ENCODE assay signal across 1 cellular context in the genomic region with DNA sequence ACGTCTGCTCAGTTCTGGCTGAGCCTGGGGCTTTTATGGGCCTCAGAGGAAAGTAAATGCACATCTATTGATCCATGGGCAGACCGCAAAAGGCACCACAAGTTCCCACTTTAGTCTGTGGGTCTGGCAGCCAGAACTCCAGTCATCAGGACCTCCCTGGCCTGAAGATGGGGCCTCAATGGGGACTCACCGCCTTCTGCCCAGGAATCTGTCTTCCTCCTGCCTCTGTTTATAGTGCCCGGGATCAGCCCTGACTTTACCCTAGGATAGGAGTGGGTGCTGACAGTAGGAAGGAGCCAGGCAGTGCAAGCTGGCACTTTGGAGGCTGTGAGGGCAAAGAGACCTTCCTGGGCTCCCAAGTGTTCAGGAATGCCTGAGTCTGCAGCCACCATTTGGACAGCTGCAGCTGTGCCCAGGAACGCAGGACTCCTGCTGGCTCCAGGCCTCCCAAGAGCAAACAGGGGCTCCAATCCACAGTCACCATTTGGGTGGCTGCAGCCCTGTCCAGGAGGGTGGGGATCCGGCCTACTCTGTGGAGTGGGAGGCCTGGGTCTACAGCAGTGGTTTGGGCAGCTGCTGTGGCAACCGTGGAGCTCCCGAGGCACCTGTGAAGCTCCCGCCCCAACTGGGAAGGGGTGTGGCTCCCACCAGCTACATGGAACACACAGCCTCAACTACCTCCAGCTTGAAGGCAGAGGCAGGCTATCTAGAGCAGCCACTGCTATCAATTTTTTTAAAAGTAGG.
TF ChIP-seq lines count a peak whose summit lies in the region.

No MANE protein-coding gene starts in this region.

TF ChIP-seq in H1, 55 proteins besides CTCF, POLR2A, EP300 and RAD21:
- TF ChIP-seq USF2 (IDR thresholded peaks at IDR 0.05; ENCODE audit: low read length) (no peak), E2F6 (IDR thresholded peaks at IDR 0.05) (no peak)
